17 cellular contexts compared by ENCODE assay signal in the genomic region with DNA sequence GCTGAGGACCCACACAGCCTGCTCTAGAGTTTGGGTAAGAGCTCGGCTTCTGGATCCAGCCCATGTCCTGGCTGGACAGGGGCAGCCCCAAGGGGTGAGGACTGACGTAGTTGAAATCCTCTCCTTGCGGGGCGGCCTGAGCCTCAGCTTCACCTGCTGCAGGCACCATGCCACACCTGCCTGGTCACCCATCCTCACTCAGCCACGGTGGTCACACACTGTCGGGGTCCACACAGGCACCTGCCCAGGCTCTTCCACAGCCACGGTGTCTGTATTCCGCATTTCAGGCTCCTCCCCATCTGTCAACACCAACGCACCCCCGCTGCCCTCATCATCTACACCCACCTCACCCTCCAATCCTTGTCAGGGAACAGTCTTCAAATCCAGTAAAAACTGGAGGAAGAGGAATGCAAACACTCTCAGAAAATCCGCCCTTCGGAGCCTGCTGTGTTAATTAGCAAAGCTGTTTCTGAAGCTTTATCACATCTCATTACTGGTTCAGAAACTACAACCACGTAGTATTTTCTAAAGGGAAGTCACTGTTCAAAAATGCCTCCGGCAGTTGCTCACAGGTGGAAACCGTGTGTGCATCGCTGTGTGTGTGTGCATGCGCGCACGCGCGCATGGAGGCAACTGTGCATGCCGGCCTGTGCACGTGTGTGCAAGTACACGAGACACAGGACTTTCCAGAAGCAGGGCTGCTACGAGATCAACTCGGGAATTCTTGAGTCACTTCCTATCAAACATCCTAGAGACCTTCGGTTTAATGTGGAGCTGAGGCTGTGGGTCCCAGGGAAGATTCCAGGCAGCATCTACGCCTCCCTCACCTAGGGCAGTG. TPM values are rescaled to one million over a fixed set of nuclear protein-coding genes. Genes with fewer than 3 reads are reported as not detected.
DNase-seq lines count a peak whose midpoint lies in the region; ATAC-seq and TF ChIP-seq lines count a peak whose summit lies in the region.
"Had no signal": no experiment of that assay in that cellular context is flagged by ENCODE, and none has a peak within 500 bp of the region (broad histone marks: within the 10 kb centered on the region; RNA-seq: fewer than 3 reads in every experiment).

No MANE protein-coding gene starts in this region.

- no peaks in the 10 kb centered on the region for H3K27me3 Mint-ChIP-seq in activated CD4-positive, alpha-beta T cell treated with anti-CD3 and anti-CD28 coated beads, Interleukin-2, amount 10 ng/mL, durations not matched to agents 7 days and 5 days
- no peaks in the 10 kb centered on the region for H3K27me3 Mint-ChIP-seq in activated CD4-positive, alpha-beta T cell treated with anti-CD3 and anti-CD28 coated beads, Interleukin-2, amount 10 ng/mL, durations not matched to agents 24 days and 14 days
- no peaks in the 10 kb centered on the region for H3K27me3 Mint-ChIP-seq in activated CD4-positive, alpha-beta memory T cell treated with anti-CD3 and anti-CD28 coated beads, Interleukin-2, amount 10 ng/mL, durations not matched to agents 7 days and 5 days

- peaks cover 51% of the 10 kb centered on the region for H3K36me3 Mint-ChIP-seq in activated CD4-positive, alpha-beta T cell treated with anti-CD3 and anti-CD28 coated beads, Interleukin-2, amount 10 ng/mL, durations not matched to agents 7 days and 5 days (ENCODE audit: low read depth)
- peaks cover 65% of the 10 kb centered on the region for H3K36me3 Mint-ChIP-seq in activated CD4-positive, alpha-beta T cell treated with anti-CD3 and anti-CD28 coated beads, Interleukin-2, amount 10 ng/mL, durations not matched to agents 24 days and 14 days (ENCODE audit: low read depth)
- H3K36me3 Mint-ChIP-seq in activated CD4-positive, alpha-beta memory T cell treated with anti-CD3 and anti-CD28 coated beads, Interleukin-2, amount 10 ng/mL, durations not matched to agents 7 days and 5 days (ENCODE audit: low read depth): peaks cover 38% of the 10 kb centered on the region

- no peaks in the 10 kb centered on the region for H3K27me3 ChIP-seq in brain microvascular endothelial cell (replicated peaks)
- H3K27me3 ChIP-seq: MG63 had no signal

- no peak overlapping the region for H3K4me3 Mint-ChIP-seq in activated CD4-positive, alpha-beta T cell treated with anti-CD3 and anti-CD28 coated beads, Interleukin-2, amount 10 ng/mL, durations not matched to agents 7 days and 5 days
- no peak overlapping the region for H3K4me3 Mint-ChIP-seq in activated CD4-positive, alpha-beta T cell treated with anti-CD3 and anti-CD28 coated beads, Interleukin-2, amount 10 ng/mL, durations not matched to agents 24 days and 14 days
- no peak overlapping the region for H3K4me3 Mint-ChIP-seq in activated CD4-positive, alpha-beta memory T cell treated with anti-CD3 and anti-CD28 coated beads, Interleukin-2, amount 10 ng/mL, durations not matched to agents 7 days and 5 days

- no peak for ATAC-seq in sciatic nerve
- ATAC-seq: A549 had no signal

- no peak for TF ChIP-seq CTCF in brain microvascular endothelial cell (IDR thresholded peaks at IDR 0.05; ENCODE audit: low read depth, low read length, missing control alignments)

- POLR2A ChIA-PET in activated CD4-positive, alpha-beta T cell treated with anti-CD3 and anti-CD28 coated beads, Interleukin-2, amount 10 ng/mL, durations not matched to agents 7 days and 5 days (lab: Charles Lee): no interaction called here
- POLR2A ChIA-PET in activated CD4-positive, alpha-beta memory T cell treated with anti-CD3 and anti-CD28 coated beads, Interleukin-2, amount 10 ng/mL, durations not matched to agents 7 days and 5 days (lab: Charles Lee): no interaction called here
- POLR2A ChIA-PET in HEK293T (lab: Yijun Ruan, JAX): no interaction called here

- CTCF ChIA-PET in activated CD4-positive, alpha-beta T cell treated with anti-CD3 and anti-CD28 coated beads, Interleukin-2, amount 10 ng/mL, durations not matched to agents 7 days and 5 days (lab: Charles Lee): no interaction called here
- CTCF ChIA-PET in activated CD4-positive, alpha-beta memory T cell treated with anti-CD3 and anti-CD28 coated beads, Interleukin-2, amount 10 ng/mL, durations not matched to agents 7 days and 5 days (lab: Charles Lee): no interaction called here
- CTCF ChIA-PET in HEK293T (lab: Yijun Ruan, JAX): no interaction called here

- H3K9me3 Mint-ChIP-seq in activated CD4-positive, alpha-beta T cell treated with anti-CD3 and anti-CD28 coated beads, Interleukin-2, amount 10 ng/mL, durations not matched to agents 7 days and 5 days: peaks cover 13% of the 10 kb centered on the region
- H3K9me3 Mint-ChIP-seq in activated CD4-positive, alpha-beta T cell treated with anti-CD3 and anti-CD28 coated beads, Interleukin-2, amount 10 ng/mL, durations not matched to agents 24 days and 14 days: peaks cover 3% of the 10 kb centered on the region
- H3K9me3 Mint-ChIP-seq in activated CD4-positive, alpha-beta memory T cell treated with anti-CD3 and anti-CD28 coated beads, Interleukin-2, amount 10 ng/mL, durations not matched to agents 7 days and 5 days: peaks cover 2% of the 10 kb centered on the region

- intact Hi-C loops in activated CD4-positive, alpha-beta T cell treated with anti-CD3 and anti-CD28 coated beads, Interleukin-2, amount 10 ng/mL, durations not matched to agents 24 days and 14 days (cut with micrococcal nuclease): no loop called here
- intact Hi-C loops in sciatic nerve (cut with DNase I): no loop called here

- H3K27ac Mint-ChIP-seq in activated CD4-positive, alpha-beta T cell treated with anti-CD3 and anti-CD28 coated beads, Interleukin-2, amount 10 ng/mL, durations not matched to agents 7 days and 5 days: peak overlapping the region; percentile 87
- no peak overlapping the region for H3K27ac Mint-ChIP-seq in activated CD4-positive, alpha-beta T cell treated with anti-CD3 and anti-CD28 coated beads, Interleukin-2, amount 10 ng/mL, durations not matched to agents 24 days and 14 days
- H3K27ac Mint-ChIP-seq in activated CD4-positive, alpha-beta memory T cell treated with anti-CD3 and anti-CD28 coated beads, Interleukin-2, amount 10 ng/mL, durations not matched to agents 7 days and 5 days: no peak overlapping the region
- H3K27ac Mint-ChIP-seq: activated T-helper 2 cell treated with anti-CD3 and anti-CD28 coated beads, Interferon-gamma antibody, Interleukin-2, Interleukin-4, amounts not matched to agents 10 μg/mL and 5 μg/mL and 100 μg/mL, durations not matched to agents 14 hours and 24 hours and 36 hours had no signal

- in situ Hi-C loops in brain microvascular endothelial cell (cut with HindIII; ENCODE audit: low pct_ligation_motif_present, low sequenced_read_pairs): no loop called here

- H3K36me3 ChIP-seq in brain microvascular endothelial cell (replicated peaks): peaks cover 8% of the 10 kb centered on the region

- peaks cover 38% of the 10 kb centered on the region for H3K4me1 Mint-ChIP-seq in activated CD4-positive, alpha-beta T cell treated with anti-CD3 and anti-CD28 coated beads, Interleukin-2, amount 10 ng/mL, durations not matched to agents 7 days and 5 days
- peaks cover 18% of the 10 kb centered on the region for H3K4me1 Mint-ChIP-seq in activated CD4-positive, alpha-beta T cell treated with anti-CD3 and anti-CD28 coated beads, Interleukin-2, amount 10 ng/mL, durations not matched to agents 24 days and 14 days
- peaks cover 5% of the 10 kb centered on the region for H3K4me1 Mint-ChIP-seq in activated CD4-positive, alpha-beta memory T cell treated with anti-CD3 and anti-CD28 coated beads, Interleukin-2, amount 10 ng/mL, durations not matched to agents 7 days and 5 days

- H3K4me3 ChIP-seq in brain microvascular endothelial cell (ENCODE audit: low read depth, low read length): no peak overlapping the region
- H3K4me3 ChIP-seq: A549, left ventricle myocardium inferior, MG63, thoracic aorta had no signal

- H3K27ac ChIP-seq in brain microvascular endothelial cell: no peak overlapping the region
- H3K27ac ChIP-seq: A549, left ventricle myocardium inferior, thoracic aorta had no signal

- no peak for DNase-seq in activated CD4-positive, alpha-beta T cell treated with anti-CD3 and anti-CD28 coated beads, Interleukin-2, amount 10 ng/mL, durations not matched to agents 7 days and 5 days
- no peak for DNase-seq in activated CD4-positive, alpha-beta T cell treated with anti-CD3 and anti-CD28 coated beads, Interleukin-2, amount 10 ng/mL, durations not matched to agents 24 days and 14 days
- peak; percentile 9 for DNase-seq in activated CD4-positive, alpha-beta memory T cell treated with anti-CD3 and anti-CD28 coated beads, Interleukin-2, amount 10 ng/mL, durations not matched to agents 7 days and 5 days
- peak; percentile 39 for DNase-seq in islet precursor cell
- peak; percentile 50 for DNase-seq in sciatic nerve (ENCODE audit: low spot score)
- DNase-seq in HEK293T (ENCODE audit: extremely low spot score): no peak
- DNase-seq in brain microvascular endothelial cell: no peak
- DNase-seq in NCI-H226: no peak
- DNase-seq: activated CD4-positive, CD25-positive, alpha-beta regulatory T cell; left ventricle myocardium inferior; MG63; SK-N-SH; stimulated activated CD4-positive, alpha-beta T cell treated with anti-CD3 and anti-CD28 coated beads, Interleukin-12 subunit alpha, Interleukin-12 subunit beta, amount 100 ng/mL, for 4 hours had no signal

TF ChIP-seq in HEK293T, 16 proteins besides CTCF, POLR2A, EP300 and RAD21:
- TF ChIP-seq FOXA1 (IDR thresholded peaks at IDR 0.05): no peak
- TF ChIP-seq HDGF (IDR thresholded peaks at IDR 0.05; ENCODE audit: borderline replicate concordance): no peak
- TF ChIP-seq TARDBP (IDR thresholded peaks at IDR 0.05): no peak
- TF ChIP-seq SP1 (IDR thresholded peaks at IDR 0.05): no peak
TF ChIP-seq in HEK293T: peak in this region for 0.

RNA-seq across cellular contexts. Expression of gene SLC66A2, which starts 38.2 kb away (rescaled TPM):
- 10 to 100 TPM; 28.3 to 34.6 TPM for total RNA-seq in activated CD4-positive, alpha-beta T cell treated with anti-CD3 and anti-CD28 coated beads, Interleukin-2, amount 10 ng/mL, durations not matched to agents 7 days and 5 days
- total RNA-seq in activated CD4-positive, alpha-beta T cell treated with anti-CD3 and anti-CD28 coated beads, Interleukin-2, amount 10 ng/mL, durations not matched to agents 24 days and 14 days: 45.6 and 46.5 TPM in 2 replicates
- total RNA-seq in activated CD4-positive, alpha-beta memory T cell treated with anti-CD3 and anti-CD28 coated beads, Interleukin-2, amount 10 ng/mL, durations not matched to agents 7 days and 5 days: 10 to 100 TPM; 28.6 to 32.0 TPM
- total RNA-seq in sciatic nerve: 65.2 TPM

RNA-seq across cellular contexts. Expression of gene HSBP1L1, which starts 51.2 kb away (rescaled TPM):
- total RNA-seq in activated CD4-positive, alpha-beta T cell treated with anti-CD3 and anti-CD28 coated beads, Interleukin-2, amount 10 ng/mL, durations not matched to agents 7 days and 5 days: 10 to 100 TPM in 1 of 2 experiments, 1 to 10 TPM in 1; 7.2 to 11.5 TPM
- 6.8 and 8.1 TPM in 2 replicates for total RNA-seq in activated CD4-positive, alpha-beta T cell treated with anti-CD3 and anti-CD28 coated beads, Interleukin-2, amount 10 ng/mL, durations not matched to agents 24 days and 14 days
- 1 to 10 TPM; 9.0 to 9.2 TPM for total RNA-seq in activated CD4-positive, alpha-beta memory T cell treated with anti-CD3 and anti-CD28 coated beads, Interleukin-2, amount 10 ng/mL, durations not matched to agents 7 days and 5 days
- 16.9 TPM for total RNA-seq in sciatic nerve
- total RNA-seq: HT1080 had no signal

Comparison
In these comparisons a context has a peak if more than half of its experiments do, and no peak if none do; other contexts are left out.
1. DNase-seq: peak in activated CD4-positive, alpha-beta memory T cell treated with anti-CD3 and anti-CD28 coated beads, Interleukin-2, amount 10 ng/mL, durations not matched to agents 7 days and 5 days (single experiment), islet precursor cell (single experiment) and sciatic nerve (single experiment); none in activated CD4-positive, alpha-beta T cell treated with anti-CD3 and anti-CD28 coated beads, Interleukin-2, amount 10 ng/mL, durations not matched to agents 7 days and 5 days (single experiment), activated CD4-positive, alpha-beta T cell treated with anti-CD3 and anti-CD28 coated beads, Interleukin-2, amount 10 ng/mL, durations not matched to agents 24 days and 14 days (single experiment), HEK293T (single experiment), brain microvascular endothelial cell (single experiment) and NCI-H226 (single experiment).